Comparison of ENCODE assay signal across 8 cellular contexts in genomic region chr3:53348118-53348517, GRCh38. TPM values are rescaled to one million over a fixed set of nuclear protein-coding genes. Genes with fewer than 3 reads are reported as not detected.
DNase-seq lines count a peak whose midpoint lies in the region; ATAC-seq and TF ChIP-seq lines count a peak whose summit lies in the region.
"Not testable (repeated sequence)": the region's sequence is repeated elsewhere in the genome, so short reads cannot be mapped to it uniquely, and the experiment has no call there.

No MANE protein-coding gene starts in this region.

- not testable (repeated sequence) for H3K4me1 ChIP-seq in HEK293 (ENCODE audit: control insufficient read depth, insufficient read depth, low read length)
- H3K4me1 ChIP-seq in SK-N-SH (ENCODE audit: control insufficient read depth in 1 of 2, insufficient read depth in 2 of 2, low read depth in 1 of 2, low read length in 1 of 2), result peaks cover 9 to 13% of the 10 kb centered on the region in 2 experiments; a peak in 3 of 4 replicates
- H3K4me1 ChIP-seq in endocrine pancreas (ENCODE audit: control insufficient read depth, insufficient read depth, low read length), result peaks cover 11% of the 10 kb centered on the region

- H3K27me3 ChIP-seq in AG04450 (ENCODE audit: control insufficient read depth, insufficient read depth, low read length); SK-N-SH (ENCODE audit: insufficient read depth); endocrine pancreas (ENCODE audit: control insufficient read depth, insufficient read depth, low read length): not testable (repeated sequence)

- ATAC-seq in activated naive CD8-positive, alpha-beta T cell treated with anti-CD3 and anti-CD28 coated beads, Interleukin-2, amount 50 U/mL, for 24 hours, result not testable (repeated sequence)

- peak overlapping the region; percentile 96 for H3K4me3 Mint-ChIP-seq in activated naive CD8-positive, alpha-beta T cell treated with anti-CD3 and anti-CD28 coated beads, Interleukin-2, amount 50 U/mL, for 24 hours
- H3K4me3 Mint-ChIP-seq in nephron progenitor cell, result peak overlapping the region; percentile 99
- H3K4me3 Mint-ChIP-seq in stimulated activated naive CD8-positive, alpha-beta T cell treated with anti-CD3 and anti-CD28 coated beads, Interleukin-15, Interleukin-2, amounts not matched to agents 100 ng/mL and 50 ng/mL, for 24 hours, result peak overlapping the region; percentile 97

- H3F3A ChIP-seq in SK-N-SH (replicated peaks; ENCODE audit: insufficient read depth), result not testable (repeated sequence)

- not testable (repeated sequence) for H3K9me3 Mint-ChIP-seq in activated naive CD8-positive, alpha-beta T cell treated with anti-CD3 and anti-CD28 coated beads, Interleukin-2, amount 50 U/mL, for 24 hours; nephron progenitor cell; stimulated activated naive CD8-positive, alpha-beta T cell treated with anti-CD3 and anti-CD28 coated beads, Interleukin-15, Interleukin-2, amounts not matched to agents 100 ng/mL and 50 ng/mL, for 24 hours

- peak overlapping the region; percentile 98 for H2AFZ ChIP-seq in SK-N-SH (ENCODE audit: low read depth)

- CTCF ChIA-PET in AG04450 (lab: Charles Lee) (interaction anchor here (0.6 kb wide), 1 partner anchor 1651 kb away, joined by 4 read pairs; no protein-coding TSS in a partner anchor), HEK293 (lab: Yijun Ruan, JAX) (interaction anchor here (0.7 to 1.6 kb wide), 2 partner anchors 27 to 49 kb away, joined by 3 to 4 read pairs; no protein-coding TSS in a partner anchor), SK-N-SH (lab: Yijun Ruan, JAX) (interaction anchor here (0.5 to 2.3 kb wide), 5 partner anchors 12 to 543 kb away, joined by 3 to 10 read pairs (median 3); no protein-coding TSS in a partner anchor)

- not testable (repeated sequence) for TF ChIP-seq CTCF in AG04450 (IDR thresholded peaks at IDR 0.05; ENCODE audit: low read depth, low read length); HEK293 (tag by site-specific recombination; IDR thresholded peaks at IDR 0.05); SK-N-SH (IDR thresholded peaks at IDR 0.05); nephron progenitor cell (IDR thresholded peaks at IDR 0.05)

- not testable (repeated sequence) for H4K20me1 ChIP-seq in SK-N-SH (ENCODE audit: insufficient read depth)

- peak overlapping the region; percentile 76 for H3K4me2 ChIP-seq in SK-N-SH

- DNase-seq in AG04450 (ENCODE audit: low read depth, low spot score); SK-N-SH; activated naive CD8-positive, alpha-beta T cell treated with anti-CD3 and anti-CD28 coated beads, Interleukin-2, amount 50 U/mL, for 24 hours; nephron progenitor cell: not testable (repeated sequence)

- H3K4me3 ChIP-seq in AG04450 (ENCODE audit: low read depth, low read length) (peak overlapping the region; percentile 72), HEK293 (ENCODE audit: low read depth, low read length) (peak overlapping the region; percentile 100), SK-N-SH (ENCODE audit: low read depth in 2 of 2, low read length in 1 of 2) (peak overlapping the region; percentile 67 to 86), iPS-18c (ENCODE audit: insufficient read depth, low read depth, low read length) (peak overlapping the region; percentile 97)
- H3K4me3 ChIP-seq in endocrine pancreas (ENCODE audit: control insufficient read depth, insufficient read depth, low read length), result not testable (repeated sequence)

- H3K9me3 ChIP-seq in AG04450 (ENCODE audit: control insufficient read depth, insufficient read depth, low read length); HEK293 (ENCODE audit: control insufficient read depth, insufficient read depth, low read depth, low read length); SK-N-SH; endocrine pancreas (ENCODE audit: control insufficient read depth, low read length); iPS-18c (ENCODE audit: control insufficient read depth, insufficient read depth, low read length): not testable (repeated sequence)

- peaks cover 42% of the 10 kb centered on the region for H3K79me2 ChIP-seq in SK-N-SH (ENCODE audit: insufficient read depth)

- TF ChIP-seq EP300 in SK-N-SH (IDR thresholded peaks at IDR 0.05; ENCODE audit: borderline replicate concordance in 1 of 2, low read depth in 1 of 2, low read length in 1 of 2), result not testable (repeated sequence)

- peak overlapping the region; percentile 95 for H3K9ac ChIP-seq in SK-N-SH
- peak overlapping the region; percentile 15 for H3K9ac ChIP-seq in endocrine pancreas (ENCODE audit: control insufficient read depth, insufficient read depth, low read length)

- POLR2A ChIA-PET in AG04450 (lab: Yijun Ruan, JAX) (interaction anchor here (0.5 to 1.8 kb wide), 8 partner anchors 12 to 533 kb away, joined by 3 to 10 read pairs (median 3); partner anchors contain the start of gene ACTR8), HEK293 (lab: Yijun Ruan, JAX) (interaction anchor here (1.3 to 1.8 kb wide), 4 partner anchors 9 to 24 kb away, joined by 6 to 9 read pairs (median 7); no protein-coding TSS in a partner anchor), SK-N-SH (lab: Yijun Ruan, JAX) (interaction anchor here (0.7 to 1.8 kb wide), 5 partner anchors 9 to 544 kb away, joined by 3 to 6 read pairs (median 4); partner anchors contain the start of gene SELENOK)

- not testable (repeated sequence) for H3K36me3 Mint-ChIP-seq in activated naive CD8-positive, alpha-beta T cell treated with anti-CD3 and anti-CD28 coated beads, Interleukin-2, amount 50 U/mL, for 24 hours (ENCODE audit: low read depth)
- H3K36me3 Mint-ChIP-seq in nephron progenitor cell (ENCODE audit: low read depth), result peaks cover 19% of the 10 kb centered on the region
- peaks cover 14% of the 10 kb centered on the region for H3K36me3 Mint-ChIP-seq in stimulated activated naive CD8-positive, alpha-beta T cell treated with anti-CD3 and anti-CD28 coated beads, Interleukin-15, Interleukin-2, amounts not matched to agents 100 ng/mL and 50 ng/mL, for 24 hours (ENCODE audit: low read depth)

- H3K36me3 ChIP-seq in HEK293 (ENCODE audit: control insufficient read depth in 2 of 2, insufficient read depth in 1 of 2, low read length in 2 of 2), result peaks cover 0 to 16% of the 10 kb centered on the region in 2 experiments; a peak in 1 of 3 replicates
- peaks cover 5 to 14% of the 10 kb centered on the region in 2 experiments for H3K36me3 ChIP-seq in SK-N-SH (replicated peaks in 1 of 2; ENCODE audit: control insufficient read depth in 1 of 2, insufficient read depth in 2 of 2, low read length in 1 of 2)
- H3K36me3 ChIP-seq in endocrine pancreas (ENCODE audit: control insufficient read depth, insufficient read depth, low read length), result not testable (repeated sequence)

- TF ChIP-seq RAD21 in SK-N-SH (IDR thresholded peaks at IDR 0.05; ENCODE audit: low read length), result not testable (repeated sequence)

- 90% methylated on average over 19 of the region's 19 CpGs for WGBS in SK-N-SH (ENCODE audit: low lambda C conversion rate)

- not testable (repeated sequence) for H3K9me2 ChIP-seq in SK-N-SH

- H3K27ac Mint-ChIP-seq in activated naive CD8-positive, alpha-beta T cell treated with anti-CD3 and anti-CD28 coated beads, Interleukin-2, amount 50 U/mL, for 24 hours, result peak overlapping the region; percentile 95
- H3K27ac Mint-ChIP-seq in nephron progenitor cell, result peak overlapping the region; percentile 100
- peak overlapping the region; percentile 97 for H3K27ac Mint-ChIP-seq in stimulated activated naive CD8-positive, alpha-beta T cell treated with anti-CD3 and anti-CD28 coated beads, Interleukin-15, Interleukin-2, amounts not matched to agents 100 ng/mL and 50 ng/mL, for 24 hours

- H3K27ac ChIP-seq in AG04450 (ENCODE audit: low read depth, low read length) (peak overlapping the region; percentile 95), HEK293 (ENCODE audit: extremely low read depth, low read depth, low read length) (peak overlapping the region; percentile 69), SK-N-SH (ENCODE audit: low read depth in 2 of 2, low read length in 1 of 2) (peak overlapping the region; percentile 77 to 94)

- peaks cover 27% of the 10 kb centered on the region for H3K4me1 Mint-ChIP-seq in activated naive CD8-positive, alpha-beta T cell treated with anti-CD3 and anti-CD28 coated beads, Interleukin-2, amount 50 U/mL, for 24 hours
- peaks cover 42% of the 10 kb centered on the region for H3K4me1 Mint-ChIP-seq in nephron progenitor cell
- H3K4me1 Mint-ChIP-seq in stimulated activated naive CD8-positive, alpha-beta T cell treated with anti-CD3 and anti-CD28 coated beads, Interleukin-15, Interleukin-2, amounts not matched to agents 100 ng/mL and 50 ng/mL, for 24 hours (ENCODE audit: low read depth), result peaks cover 31% of the 10 kb centered on the region

- not testable (repeated sequence) for H3K27me3 Mint-ChIP-seq in activated naive CD8-positive, alpha-beta T cell treated with anti-CD3 and anti-CD28 coated beads, Interleukin-2, amount 50 U/mL, for 24 hours; nephron progenitor cell (ENCODE audit: low read depth, poor library complexity); stimulated activated naive CD8-positive, alpha-beta T cell treated with anti-CD3 and anti-CD28 coated beads, Interleukin-15, Interleukin-2, amounts not matched to agents 100 ng/mL and 50 ng/mL, for 24 hours

RNA-seq across cellular contexts. Expression of gene DCP1A, which starts 0.8 kb away (rescaled TPM):
- polyA plus RNA-seq in AG04450 (2011; rRNA removed), result 23.5 and 27.0 TPM in 2 replicates
- polyA minus RNA-seq in AG04450 (2011; rRNA and poly(A)+ RNA removed), result 67.4 and 88.5 TPM in 2 replicates
- 12.9 and 17.4 TPM in 2 replicates for polyA plus RNA-seq in SK-N-SH (2012; rRNA removed)
- 12.1 and 12.8 TPM in 2 replicates for polyA plus RNA-seq in SK-N-SH (2012; cell fraction: cytosol; rRNA removed)
- 10.9 and 17.1 TPM in 2 replicates for polyA plus RNA-seq in SK-N-SH (2012; cell fraction: nucleus; rRNA removed)
